Comparison of ENCODE assay signal across 7 cellular contexts in genomic region chr2:172555522-172556283, GRCh38.
DNase-seq lines count a peak whose midpoint lies in the region; ATAC-seq, FAIRE-seq and TF ChIP-seq lines count a peak whose summit lies in the region.

PDK1 (plus strand) TSS chr2:172556090; CDS start chr2:172556151, 61 bp downstream.

- H3K4me3 ChIP-seq in astrocyte of the cerebellum (ENCODE audit: low read depth, low read length) (peak within 1 kb of the TSS; percentile 78), retinal pigment epithelial cell (ENCODE audit: low read length) (peak within 1 kb of the TSS; percentile 83)

- ATAC-seq in HG02970 (IDR thresholded peaks at IDR 0.05; ENCODE audit: low FRiP score, unreplicated experiment), result peak; percentile 88

- FAIRE-seq in GM18507 (lab: Jason Lieb, UNC), result peak; percentile 81

- in situ Hi-C loops in astrocyte of the cerebellum (cut with HindIII; ENCODE audit: low sequenced_read_pairs), result no loop called here

- TF ChIP-seq CTCF in astrocyte of the cerebellum (IDR thresholded peaks at IDR 0.05; ENCODE audit: low read depth, low read length, missing control alignments) (no peak), retinal pigment epithelial cell (conservative IDR thresholded peaks at IDR 0.05; ENCODE audit: low read depth, low read length) (no peak)

- DNase-seq in GM18507 (ENCODE audit: extremely low spot score, insufficient read length, low read depth) (peak; percentile 90), NCI-H2029 (lab: John Stamatoyannopoulos, UW) (peak; percentile 79), T-helper 22 cell (ENCODE audit: low read depth) (peak; percentile 84), astrocyte of the cerebellum (ENCODE audit: low read depth) (peak; percentile 74), hepatic stellate cell (ENCODE audit: low spot score) (peak; percentile 87), retinal pigment epithelial cell (ENCODE audit: low read depth) (peak; percentile 48)

Comparison
In these comparisons a context has a peak if more than half of its experiments do, and no peak if none do; other contexts are left out.
1. Peak in every context shown above with its lines: DNase-seq, ATAC-seq and H3K4me3 ChIP-seq.